15 cellular contexts compared by ENCODE assay signal in the genomic region with DNA sequence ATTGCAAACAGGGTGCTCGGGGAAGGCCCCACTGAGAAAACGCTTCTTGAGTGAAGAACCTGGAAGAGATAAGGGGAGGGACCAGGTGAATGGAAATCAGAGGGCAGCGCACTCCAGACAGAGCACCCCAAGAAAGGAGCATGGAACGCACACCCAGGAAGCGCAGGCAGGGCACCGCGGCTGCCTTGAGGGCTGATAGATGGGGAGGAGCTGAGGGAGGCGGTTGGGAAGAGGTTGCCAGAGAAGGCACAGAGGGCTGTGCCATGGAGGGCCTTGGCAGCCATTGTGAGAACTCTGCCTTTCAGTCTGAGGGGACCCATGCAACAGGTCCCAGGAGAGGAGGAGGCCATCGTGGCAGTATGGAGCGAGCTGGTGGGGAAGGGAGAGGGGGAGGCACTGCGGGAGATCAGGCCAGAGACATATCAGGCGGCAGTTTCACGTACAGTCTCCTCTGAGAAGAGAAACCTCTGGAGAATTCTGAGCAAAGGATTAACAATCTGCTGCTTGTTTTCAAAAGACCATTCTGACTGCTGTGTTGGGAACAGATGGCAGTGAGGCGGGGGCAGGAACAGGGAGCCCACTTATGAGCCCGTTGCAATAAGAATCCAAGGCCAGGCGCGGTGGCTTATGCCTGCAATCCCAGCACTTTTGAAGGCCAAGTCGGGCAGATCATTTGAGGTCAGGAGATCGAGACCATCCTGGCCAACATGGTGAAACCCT.
"Had no signal": no experiment of that assay in that cellular context is flagged by ENCODE, and none has a peak within 500 bp of the region (broad histone marks: within the 10 kb centered on the region; RNA-seq: fewer than 3 reads in every experiment).

No MANE protein-coding gene starts in this region.

- H3K4me1 Mint-ChIP-seq: activated naive CD4-positive, alpha-beta T cell treated with anti-CD3 and anti-CD28 coated beads, Interleukin-2, amount 10 ng/mL, durations not matched to agents 7 days and 5 days; naive B cell; T-helper 17 cell had no signal

- ATAC-seq: left colon, T-helper 17 cell had no signal

- H3K9me3 Mint-ChIP-seq: activated naive CD4-positive, alpha-beta T cell treated with anti-CD3 and anti-CD28 coated beads, Interleukin-2, amount 10 ng/mL, durations not matched to agents 7 days and 5 days; activated T-helper 2 cell treated with anti-CD3 and anti-CD28 coated beads, Interferon-gamma antibody, Interleukin-2, Interleukin-4, amounts not matched to agents 10 μg/mL and 5 μg/mL and 100 μg/mL, durations not matched to agents 14 hours and 24 hours and 36 hours; brain had no signal

- H3K36me3 Mint-ChIP-seq: activated naive CD4-positive, alpha-beta T cell treated with anti-CD3 and anti-CD28 coated beads, Interleukin-2, amount 10 ng/mL, durations not matched to agents 7 days and 5 days; naive B cell had no signal

- DNase-seq: activated CD4-positive, alpha-beta T cell treated with anti-CD3 and anti-CD28 coated beads, Interleukin-2, amount 50 U/mL, for 1 hour; activated CD4-positive, CD25-positive, alpha-beta regulatory T cell; activated naive CD4-positive, alpha-beta T cell treated with anti-CD3 and anti-CD28 coated beads, Interleukin-2, amount 10 ng/mL, durations not matched to agents 7 days and 5 days; amniotic stem cell; left colon; naive B cell; sigmoid colon; stimulated activated CD4-positive, alpha-beta T cell treated with anti-CD3 and anti-CD28 coated beads, Interleukin-2, amount 100 ng/mL, for 24 hours; stimulated activated naive CD4-positive, alpha-beta T cell; T-helper 17 cell; upper lobe of left lung had no signal

- H3K27me3 Mint-ChIP-seq: activated naive CD4-positive, alpha-beta T cell treated with anti-CD3 and anti-CD28 coated beads, Interleukin-2, amount 10 ng/mL, durations not matched to agents 7 days and 5 days; brain; T-helper 17 cell had no signal

- H3K4me3 Mint-ChIP-seq: activated naive CD4-positive, alpha-beta T cell treated with anti-CD3 and anti-CD28 coated beads, Interleukin-2, amount 10 ng/mL, durations not matched to agents 7 days and 5 days; brain; naive B cell; T-helper 17 cell had no signal

- H3K27ac Mint-ChIP-seq: activated naive CD4-positive, alpha-beta T cell treated with anti-CD3 and anti-CD28 coated beads, Interleukin-2, amount 10 ng/mL, durations not matched to agents 7 days and 5 days; activated T-helper 2 cell treated with anti-CD3 and anti-CD28 coated beads, Interferon-gamma antibody, Interleukin-2, Interleukin-4, amounts not matched to agents 10 μg/mL and 5 μg/mL and 100 μg/mL, durations not matched to agents 14 hours and 24 hours and 36 hours; progenitor cell of endocrine pancreas; T-helper 17 cell had no signal

- H3K27ac ChIP-seq: sigmoid colon, suprapubic skin, upper lobe of left lung had no signal
